Comparison of ENCODE assay signal across 9 cellular contexts in the genomic region with DNA sequence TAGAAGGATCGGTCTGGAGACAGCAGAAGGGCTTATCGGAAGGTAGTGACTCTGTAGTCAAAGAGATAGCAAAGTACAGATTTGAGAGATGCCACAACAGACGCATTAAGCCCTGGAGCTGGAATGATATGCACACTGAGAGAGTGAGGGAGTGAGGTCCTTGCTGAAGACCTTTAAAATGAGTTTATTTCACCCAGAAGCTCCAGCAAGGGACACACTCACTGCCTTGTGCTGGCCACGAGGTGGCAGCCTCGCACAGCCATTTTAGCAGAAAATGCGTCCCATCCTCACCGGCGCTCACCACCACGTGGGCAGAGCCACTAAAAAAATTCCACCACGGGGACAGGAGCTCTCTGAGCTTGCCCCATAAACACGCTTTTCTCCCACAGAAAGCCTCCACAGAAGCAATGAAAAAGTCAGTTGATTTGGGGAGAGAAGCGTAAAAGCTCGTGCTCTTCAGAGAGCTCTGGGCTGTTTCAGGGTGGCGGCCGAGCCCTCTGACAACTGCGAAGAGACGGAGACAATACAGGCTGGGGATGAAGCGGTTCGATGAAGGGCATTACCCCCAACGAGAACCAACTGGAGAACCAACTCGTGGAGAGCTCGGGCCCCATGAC.
DNase-seq lines count a peak whose midpoint lies in the region; ATAC-seq, FAIRE-seq and TF ChIP-seq lines count a peak whose summit lies in the region.
"Had no signal": no experiment of that assay in that cellular context is flagged by ENCODE, and none has a peak within 500 bp of the region (broad histone marks: within the 10 kb centered on the region; RNA-seq: fewer than 3 reads in every experiment).

No MANE protein-coding gene starts in this region.

- H3K4me3 Mint-ChIP-seq in activated T-cell treated with anti-CD3 and anti-CD28 coated beads, Interleukin-2, amount 50 U/mL, for 4 hours, result peak overlapping the region; percentile 51

- H3K36me3 Mint-ChIP-seq in activated T-cell treated with anti-CD3 and anti-CD28 coated beads, Interleukin-2, amount 50 U/mL, for 4 hours (ENCODE audit: insufficient read depth), result peaks cover 69% of the 10 kb centered on the region

- peaks cover 93% of the 10 kb centered on the region for H3K4me1 Mint-ChIP-seq in activated T-cell treated with anti-CD3 and anti-CD28 coated beads, Interleukin-2, amount 50 U/mL, for 4 hours (ENCODE audit: low read depth)

- ATAC-seq in HG02642 (IDR thresholded peaks at IDR 0.05; ENCODE audit: poor library complexity, unreplicated experiment), result peak; percentile 46
- peak; percentile 66 to 67 for ATAC-seq in activated T-cell treated with anti-CD3 and anti-CD28 coated beads, Interleukin-2, amount 50 U/mL, for 4 hours
- peak; percentile 66 for ATAC-seq in esophagus mucosa

- peak; percentile 63 for DNase-seq in D721Med (ENCODE audit: insufficient read length, low spot score)
- DNase-seq in OCI-M1 (lab: John Stamatoyannopoulos, UW), result peak; percentile 40
- DNase-seq in activated T-cell treated with anti-CD3 and anti-CD28 coated beads, Interleukin-2, amount 50 U/mL, for 4 hours, result peak; percentile 71
- peak; percentile 88 for DNase-seq in myocyte (ENCODE audit: low read depth)
- peak; percentile 68 for DNase-seq in stimulated activated naive CD4-positive, alpha-beta T cell treated with Interleukin-2 at 50 U/mL for 16 hours (lab: John Stamatoyannopoulos, UW)
- no peak for DNase-seq in HTR-8/SVneo (ENCODE audit: insufficient read length, low spot score)

- H3K27me3 Mint-ChIP-seq in activated T-cell treated with anti-CD3 and anti-CD28 coated beads, Interleukin-2, amount 50 U/mL, for 4 hours (ENCODE audit: low read depth), result no peaks in the 10 kb centered on the region

- FAIRE-seq in D721Med (lab: Jason Lieb, UNC), result no peak
- FAIRE-seq in HTR-8/SVneo (lab: Jason Lieb, UNC), result no peak
- FAIRE-seq: colon had no signal

- no peaks in the 10 kb centered on the region for H3K9me3 Mint-ChIP-seq in activated T-cell treated with anti-CD3 and anti-CD28 coated beads, Interleukin-2, amount 50 U/mL, for 4 hours

- TF ChIP-seq CTCF in D721Med (IDR thresholded peaks at IDR 0.05; ENCODE audit: insufficient read depth, missing control alignments), result peak; percentile 95
